Comparison of ENCODE assay signal across 12 cellular contexts in the genomic region with DNA sequence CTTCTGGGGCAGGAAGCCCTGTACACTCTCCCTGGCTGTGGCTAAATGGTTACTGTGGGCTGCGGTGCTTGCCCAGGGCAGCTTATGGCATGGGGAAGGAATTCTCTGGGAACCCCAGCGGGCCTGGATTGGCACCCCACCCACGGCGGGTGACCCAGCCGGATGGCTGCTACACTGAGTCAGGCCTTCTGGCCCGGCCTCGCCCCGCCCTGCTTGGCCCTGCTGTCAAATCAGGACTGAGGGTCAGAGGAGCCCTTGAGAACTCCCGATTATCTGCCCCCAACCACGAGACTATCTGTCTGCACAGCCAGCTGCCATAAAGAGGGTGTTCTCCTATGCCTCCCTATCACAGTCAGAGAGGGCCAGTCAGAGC. TPM values are rescaled to one million over a fixed set of nuclear protein-coding genes. Genes with fewer than 3 reads are reported as not detected.
DNase-seq lines count a peak whose midpoint lies in the region; ATAC-seq, FAIRE-seq and TF ChIP-seq lines count a peak whose summit lies in the region.
"Had no signal": no experiment of that assay in that cellular context is flagged by ENCODE, and none has a peak within 500 bp of the region (broad histone marks: within the 10 kb centered on the region; RNA-seq: fewer than 3 reads in every experiment).

No MANE protein-coding gene starts in this region.

- H3K4me1 Mint-ChIP-seq in Calu3 (ENCODE audit: low read depth, unreplicated experiment) (peaks cover 47% of the 10 kb centered on the region), osteocyte (ENCODE audit: unreplicated experiment) (peaks cover 35% of the 10 kb centered on the region)
- peaks cover 4 to 25% (median 8%) of the 10 kb centered on the region in 4 donors for H3K4me1 Mint-ChIP-seq in naive thymus-derived CD8-positive, alpha-beta T cell
- H3K4me1 Mint-ChIP-seq in activated CD4-positive, alpha-beta memory T cell treated with anti-CD3 and anti-CD28 coated beads, Interleukin-2, amount 10 ng/mL, durations not matched to agents 7 days and 5 days = peaks cover 9% of the 10 kb centered on the region

- H3K27me3 ChIP-seq in endothelial cell of umbilical vein (ENCODE audit: control insufficient read depth in 2 of 2, insufficient read depth in 2 of 2, low read length in 2 of 2) = no peaks in the 10 kb centered on the region

- intact Hi-C loops in Calu3 (cut with micrococcal nuclease; ENCODE audit: unreplicated experiment) = no loop called here
- intact Hi-C loops in endothelial cell of umbilical vein (cut with micrococcal nuclease) = no loop called here
- intact Hi-C loops in posterior cingulate gyrus (cut with DNase I) = no loop called here

- H3K36me3 Mint-ChIP-seq in Calu3 (ENCODE audit: insufficient read depth, unreplicated experiment) = peaks cover 11% of the 10 kb centered on the region
- no peaks in the 10 kb centered on the region for H3K36me3 Mint-ChIP-seq in osteocyte (ENCODE audit: unreplicated experiment)
- no peaks in the 10 kb centered on the region for H3K36me3 Mint-ChIP-seq in naive thymus-derived CD8-positive, alpha-beta T cell
- H3K36me3 Mint-ChIP-seq in activated CD4-positive, alpha-beta memory T cell treated with anti-CD3 and anti-CD28 coated beads, Interleukin-2, amount 10 ng/mL, durations not matched to agents 7 days and 5 days (ENCODE audit: low read depth) = no peaks in the 10 kb centered on the region

- peaks cover 20% of the 10 kb centered on the region for H3K4me1 ChIP-seq in endothelial cell of umbilical vein (ENCODE audit: control insufficient read depth, extremely low read depth, insufficient read depth, low read length)
- H3K4me1 ChIP-seq: parathyroid adenoma had no signal

- no peak overlapping the region for H3K4me2 ChIP-seq in endothelial cell of umbilical vein (ENCODE audit: insufficient read depth, low read length)

- no peaks in the 10 kb centered on the region for H3K27me3 Mint-ChIP-seq in Calu3 (ENCODE audit: unreplicated experiment)
- no peaks in the 10 kb centered on the region for H3K27me3 Mint-ChIP-seq in osteocyte (ENCODE audit: unreplicated experiment)
- no peaks in the 10 kb centered on the region for H3K27me3 Mint-ChIP-seq in naive thymus-derived CD8-positive, alpha-beta T cell
- peaks cover 5% of the 10 kb centered on the region for H3K27me3 Mint-ChIP-seq in activated CD4-positive, alpha-beta memory T cell treated with anti-CD3 and anti-CD28 coated beads, Interleukin-2, amount 10 ng/mL, durations not matched to agents 7 days and 5 days
- H3K27me3 Mint-ChIP-seq: CD4-positive, alpha-beta T cell had no signal

- no peak for ATAC-seq in naive thymus-derived CD8-positive, alpha-beta T cell

- no TSS peak for BruUV-seq in Calu3 (replicated peaks; lab: Mats Ljungman, UMichigan)
- BruUV-seq in endothelial cell of umbilical vein (replicated peaks; lab: Mats Ljungman, UMichigan) = no TSS peak

- dilution Hi-C loops in endothelial cell of umbilical vein (cut with MboI; ENCODE audit: extremely low pct_ligation_motif_present, low sequenced_read_pairs) = no loop called here

- peak; percentile 31 for TF ChIP-seq POLR2A in endothelial cell of umbilical vein (IDR thresholded peaks at IDR 0.05; ENCODE audit: low read depth, low read length)

- H3K9me3 ChIP-seq in endothelial cell of umbilical vein (replicated peaks; ENCODE audit: control insufficient read depth, insufficient read depth, low read length) = no peaks in the 10 kb centered on the region

- no peak for TF ChIP-seq CTCF in Calu3 (IDR thresholded peaks at IDR 0.05; ENCODE audit: unreplicated experiment)
- TF ChIP-seq CTCF in endothelial cell of umbilical vein (IDR thresholded peaks at IDR 0.05; ENCODE audit: extremely low read depth in 1 of 2, insufficient read depth in 1 of 2, low read depth in 1 of 2, low read length in 2 of 2) = no peak
- no peak for TF ChIP-seq CTCF in osteocyte (IDR thresholded peaks at IDR 0.05)

- no peaks in the 10 kb centered on the region for H3K36me3 ChIP-seq in endothelial cell of umbilical vein (ENCODE audit: control insufficient read depth in 2 of 2, extremely low read depth in 1 of 2, insufficient read depth in 2 of 2, low read length in 2 of 2)

- H3K27ac Mint-ChIP-seq in Calu3 (ENCODE audit: unreplicated experiment) = peak overlapping the region; percentile 16
- peak overlapping the region; percentile 67 for H3K27ac Mint-ChIP-seq in osteocyte (ENCODE audit: unreplicated experiment)
- H3K27ac Mint-ChIP-seq in naive thymus-derived CD8-positive, alpha-beta T cell = peak overlapping the region in 2 of 10 donors; percentile 13 to 56
- H3K27ac Mint-ChIP-seq in activated CD4-positive, alpha-beta memory T cell treated with anti-CD3 and anti-CD28 coated beads, Interleukin-2, amount 10 ng/mL, durations not matched to agents 7 days and 5 days = no peak overlapping the region
- H3K27ac Mint-ChIP-seq: CD4-positive, alpha-beta T cell had no signal

- no peak overlapping the region for H3K27ac ChIP-seq in endothelial cell of umbilical vein (ENCODE audit: insufficient read depth, low read depth, low read length)
- H3K27ac ChIP-seq: parathyroid adenoma had no signal

- peak overlapping the region; percentile 94 for H2AFZ ChIP-seq in endothelial cell of umbilical vein (ENCODE audit: low read depth, low read length)
- H2AFZ ChIP-seq: parathyroid adenoma had no signal

- no peaks in the 10 kb centered on the region for H4K20me1 ChIP-seq in endothelial cell of umbilical vein (replicated peaks; ENCODE audit: control insufficient read depth, extremely low read depth, insufficient read depth, low read length)

- H3K4me3 ChIP-seq in endothelial cell of umbilical vein (replicated peaks in 1 of 3; ENCODE audit: insufficient read depth in 1 of 3, low read depth in 1 of 3, low read length in 3 of 3) = no peak overlapping the region

- DNase-seq in Calu3 = peak; percentile 70
- DNase-seq in RKO (ENCODE audit: low spot score) = peak; percentile 93
- DNase-seq in endothelial cell of umbilical vein (ENCODE audit: low read depth, low spot score) = peak; percentile 42
- no peak for DNase-seq in osteocyte (ENCODE audit: extremely low spot score, unreplicated experiment)
- no peak for DNase-seq in NCI-H2171 (lab: John Stamatoyannopoulos, UW)
- DNase-seq in naive thymus-derived CD8-positive, alpha-beta T cell = no peak
- DNase-seq in posterior cingulate gyrus = no peak
- DNase-seq in activated CD4-positive, alpha-beta memory T cell treated with anti-CD3 and anti-CD28 coated beads, Interleukin-2, amount 10 ng/mL, durations not matched to agents 7 days and 5 days = no peak
- DNase-seq: CD4-positive, alpha-beta T cell; NCI-H2029 treated with DMSO at 0.1 percent for 48 hours; RPMI8226 had no signal

- POLR2A ChIA-PET in endothelial cell of umbilical vein (lab: Charles Lee) = no interaction called here
- POLR2A ChIA-PET in naive thymus-derived CD8-positive, alpha-beta T cell (lab: Charles Lee) = no interaction called here
- POLR2A ChIA-PET in activated CD4-positive, alpha-beta memory T cell treated with anti-CD3 and anti-CD28 coated beads, Interleukin-2, amount 10 ng/mL, durations not matched to agents 7 days and 5 days (lab: Charles Lee) = interaction anchor here (3.4 kb wide), 1 partner anchor 8 kb away, joined by 12 read pairs; the partner anchor contains the start of gene ITPR3

- peak; percentile 4 for FAIRE-seq in endothelial cell of umbilical vein (lab: Jason Lieb, UNC)

- CTCF ChIA-PET in Calu3 (lab: Charles Lee) = interaction anchor here (0.5 to 2.0 kb wide), 2 partner anchors 24 to 1287 kb away, joined by 4 to 7 read pairs; no protein-coding TSS in a partner anchor
- CTCF ChIA-PET in endothelial cell of umbilical vein (lab: Charles Lee) = interaction anchor here (1.0 to 1.9 kb wide), 3 partner anchors 10 to 84 kb away, joined by 3 to 9 read pairs (median 7); no protein-coding TSS in a partner anchor
- CTCF ChIA-PET in activated CD4-positive, alpha-beta memory T cell treated with anti-CD3 and anti-CD28 coated beads, Interleukin-2, amount 10 ng/mL, durations not matched to agents 7 days and 5 days (lab: Charles Lee) = interaction anchor here (1.1 to 1.8 kb wide), 3 partner anchors 16 to 98 kb away, joined by 3 to 4 read pairs (median 4); partner anchors contain the start of genes BAK1 and UQCC2

- no peaks in the 10 kb centered on the region for H3K9me1 ChIP-seq in endothelial cell of umbilical vein (replicated peaks; ENCODE audit: control insufficient read depth, extremely low read depth, insufficient read depth, low read length)

- H3K9ac ChIP-seq in endothelial cell of umbilical vein (replicated peaks; ENCODE audit: extremely low read depth, insufficient read depth, low read length) = no peak overlapping the region
- H3K9ac ChIP-seq: parathyroid adenoma had no signal

- H3K4me3 Mint-ChIP-seq in Calu3 (ENCODE audit: low read depth, unreplicated experiment) (peak overlapping the region; percentile 0), osteocyte (ENCODE audit: unreplicated experiment) (no peak overlapping the region)
- no peak overlapping the region for H3K4me3 Mint-ChIP-seq in naive thymus-derived CD8-positive, alpha-beta T cell
- no peak overlapping the region for H3K4me3 Mint-ChIP-seq in activated CD4-positive, alpha-beta memory T cell treated with anti-CD3 and anti-CD28 coated beads, Interleukin-2, amount 10 ng/mL, durations not matched to agents 7 days and 5 days

- H3K79me2 ChIP-seq in endothelial cell of umbilical vein (ENCODE audit: control insufficient read depth, insufficient read depth, low read length) = no peaks in the 10 kb centered on the region
- H3K79me2 ChIP-seq: parathyroid adenoma had no signal

- H3K9me3 Mint-ChIP-seq in Calu3 (ENCODE audit: low read depth, unreplicated experiment) (no peaks in the 10 kb centered on the region), osteocyte (ENCODE audit: unreplicated experiment) (no peaks in the 10 kb centered on the region)
- no peaks in the 10 kb centered on the region for H3K9me3 Mint-ChIP-seq in naive thymus-derived CD8-positive, alpha-beta T cell
- no peaks in the 10 kb centered on the region for H3K9me3 Mint-ChIP-seq in activated CD4-positive, alpha-beta memory T cell treated with anti-CD3 and anti-CD28 coated beads, Interleukin-2, amount 10 ng/mL, durations not matched to agents 7 days and 5 days
- H3K9me3 Mint-ChIP-seq: CD4-positive, alpha-beta T cell had no signal

RNA-seq across cellular contexts. Expression of gene ITPR3, which starts 7.3 kb away (rescaled TPM):
- 136 and 143 TPM in 2 replicates for total RNA-seq in Calu3 (2022)
- total RNA-seq in endothelial cell of umbilical vein = 40.5 and 52.2 TPM in 2 replicates
- polyA plus RNA-seq in endothelial cell of umbilical vein = 28.8 and 31.9 TPM in 2 replicates
- 21.2 and 23.9 TPM in 2 replicates for polyA plus RNA-seq in endothelial cell of umbilical vein (2011; cell fraction: cytosol; rRNA removed)
- polyA plus RNA-seq in endothelial cell of umbilical vein (2011; cell fraction: nucleus; rRNA removed) = 168 and 176 TPM in 2 replicates
- 31.8 and 34.2 TPM in 2 replicates for polyA plus RNA-seq in endothelial cell of umbilical vein (2012)
- 46.8 and 51.3 TPM in 2 replicates for polyA minus RNA-seq in endothelial cell of umbilical vein
- polyA minus RNA-seq in endothelial cell of umbilical vein (2011; cell fraction: cytosol; rRNA and poly(A)+ RNA removed) = 53.1 TPM
- 40.9 and 48.2 TPM in 2 replicates for polyA minus RNA-seq in endothelial cell of umbilical vein (2011; cell fraction: nucleus; rRNA and poly(A)+ RNA removed)
- 21.6 and 22.8 TPM in 2 replicates for total RNA-seq in osteocyte
- 10 to 100 TPM; 44.3 to 46.2 TPM for total RNA-seq in naive thymus-derived CD8-positive, alpha-beta T cell
- polyA plus RNA-seq in naive thymus-derived CD8-positive, alpha-beta T cell = 1 to 10 TPM in 2 of 3 donors, under 1 TPM in 1; 0.98 to 4.9 (median 2.4) TPM
- total RNA-seq in activated CD4-positive, alpha-beta memory T cell treated with anti-CD3 and anti-CD28 coated beads, Interleukin-2, amount 10 ng/mL, durations not matched to agents 7 days and 5 days = 10 to 100 TPM; 54.2 to 55.1 TPM

RNA-seq across cellular contexts. Expression of gene BAK1, which starts 33.7 kb away (rescaled TPM):
- 31.6 and 44.1 TPM in 2 replicates for total RNA-seq in Calu3 (2022)
- total RNA-seq in endothelial cell of umbilical vein = 25.4 and 27.5 TPM in 2 replicates
- 37.1 and 39.8 TPM in 2 replicates for polyA plus RNA-seq in endothelial cell of umbilical vein
- 24.6 and 27.6 TPM in 2 replicates for polyA plus RNA-seq in endothelial cell of umbilical vein (2011; cell fraction: cytosol; rRNA removed)
- polyA plus RNA-seq in endothelial cell of umbilical vein (2011; cell fraction: nucleus; rRNA removed) = 15.3 and 17.0 TPM in 2 replicates
- 29.1 and 30.7 TPM in 2 replicates for polyA plus RNA-seq in endothelial cell of umbilical vein (2012)
- 32.9 and 34.5 TPM in 2 replicates for polyA minus RNA-seq in endothelial cell of umbilical vein
- 19.3 TPM for polyA minus RNA-seq in endothelial cell of umbilical vein (2011; cell fraction: cytosol; rRNA and poly(A)+ RNA removed)
- 6.8 and 7.2 TPM in 2 replicates for polyA minus RNA-seq in endothelial cell of umbilical vein (2011; cell fraction: nucleus; rRNA and poly(A)+ RNA removed)
- 20.5 and 22.6 TPM in 2 replicates for total RNA-seq in osteocyte
- total RNA-seq in naive thymus-derived CD8-positive, alpha-beta T cell = 10 to 100 TPM; 16.3 to 16.5 TPM
- 10 to 100 TPM; 11.8 to 20.9 (median 13.2) TPM for polyA plus RNA-seq in naive thymus-derived CD8-positive, alpha-beta T cell
- total RNA-seq in activated CD4-positive, alpha-beta memory T cell treated with anti-CD3 and anti-CD28 coated beads, Interleukin-2, amount 10 ng/mL, durations not matched to agents 7 days and 5 days = 100 to 1,000 TPM in 1 of 2 experiments, 10 to 100 TPM in 1; 97.9 to 100 TPM

Comparison
In these comparisons a context has a peak if more than half of its experiments do, and no peak if none do; other contexts are left out.
1. DNase-seq: peak in Calu3 (single experiment), RKO (single experiment) and endothelial cell of umbilical vein (single experiment); none in osteocyte (single experiment), NCI-H2171 (single experiment), naive thymus-derived CD8-positive, alpha-beta T cell (0 of 10), posterior cingulate gyrus (0 of 10) and activated CD4-positive, alpha-beta memory T cell treated with anti-CD3 and anti-CD28 coated beads, Interleukin-2, amount 10 ng/mL, durations not matched to agents 7 days and 5 days (single experiment).